8 cellular contexts compared by ENCODE assay signal in genomic region chr2:174681983-174682577, GRCh38.
A peak's percentile ranks its signal among the peaks of the same experiment; 100 is the strongest.
DNase-seq lines count a peak whose midpoint lies in the region; ATAC-seq lines count a peak whose summit lies in the region.

No MANE protein-coding gene starts in this region.

- POLR2A ChIA-PET in activated CD4-positive, alpha-beta T cell treated with anti-CD3 and anti-CD28 coated beads, Interleukin-2, amount 10 ng/mL, durations not matched to agents 7 days and 5 days (lab: Charles Lee) = interaction anchor here (0.5 to 1.4 kb wide), 4 partner anchors 48 to 88 kb away, joined by 3 to 10 read pairs (median 3); partner anchors contain the start of gene WIPF1

- no peaks in the 10 kb centered on the region for H3K27me3 ChIP-seq in effector memory CD4-positive, alpha-beta T cell (replicated peaks; ENCODE audit: control insufficient read depth, insufficient read depth, low read length, poor library complexity, severe bottlenecking)
- H3K27me3 ChIP-seq in mucosa of rectum (ENCODE audit: control insufficient read depth in 2 of 2, insufficient read depth in 2 of 2, low read length in 2 of 2) = no peaks in the 10 kb centered on the region
- H3K27me3 ChIP-seq in subcutaneous abdominal adipose tissue (ENCODE audit: control insufficient read depth in 5 of 5, insufficient read depth in 4 of 5, low read length in 5 of 5) = no peaks in the 10 kb centered on the region

- H3K4me3 ChIP-seq in effector memory CD4-positive, alpha-beta T cell (ENCODE audit: insufficient read depth, low read depth, low read length, poor library complexity, severe bottlenecking) = peak overlapping the region; percentile 92
- H3K4me3 ChIP-seq in mucosa of rectum (ENCODE audit: low read length in 2 of 2) = peak overlapping the region; percentile 69 to 79
- H3K4me3 ChIP-seq in subcutaneous abdominal adipose tissue (ENCODE audit: low read depth in 1 of 5, low read length in 5 of 5) = peak overlapping the region; percentile 73 to 91 (median 87)

- peak overlapping the region; percentile 84 for H3K4me3 Mint-ChIP-seq in activated CD4-positive, alpha-beta T cell treated with anti-CD3 and anti-CD28 coated beads, Interleukin-2, amount 10 ng/mL, durations not matched to agents 7 days and 5 days

- ATAC-seq in GM19397 (IDR thresholded peaks at IDR 0.05; ENCODE audit: unreplicated experiment) = peak; percentile 50

- no peaks in the 10 kb centered on the region for H3K36me3 ChIP-seq in effector memory CD4-positive, alpha-beta T cell (ENCODE audit: control insufficient read depth, insufficient read depth, low read length)
- H3K36me3 ChIP-seq in mucosa of rectum (ENCODE audit: control insufficient read depth in 2 of 2, insufficient read depth in 2 of 2, low read length in 2 of 2) (no peaks in the 10 kb centered on the region), subcutaneous abdominal adipose tissue (ENCODE audit: control insufficient read depth in 5 of 5, insufficient read depth in 5 of 5, low read length in 5 of 5) (peaks cover 0 to 3% (median 0%) of the 10 kb centered on the region in 5 donors)

- CTCF ChIA-PET in activated CD4-positive, alpha-beta T cell treated with anti-CD3 and anti-CD28 coated beads, Interleukin-2, amount 10 ng/mL, durations not matched to agents 7 days and 5 days (lab: Charles Lee) = interaction anchor here (1.1 to 1.5 kb wide), 6 partner anchors 15 to 91 kb away, joined by 3 to 6 read pairs (median 4); partner anchors contain the start of gene WIPF1

- DNase-seq in CD1c-positive myeloid dendritic cell (ENCODE audit: extremely low spot score) (peak; percentile 34), HK-2 (ENCODE audit: unreplicated experiment) (peak; percentile 45), NCI-H1930 (lab: John Stamatoyannopoulos, UW) (no peak)
- peak; percentile 35 for DNase-seq in activated CD4-positive, alpha-beta T cell treated with anti-CD3 and anti-CD28 coated beads, Interleukin-2, amount 10 ng/mL, durations not matched to agents 7 days and 5 days
- DNase-seq in effector memory CD4-positive, alpha-beta T cell = peak in 2 of 3 donors; percentile 19

- no peaks in the 10 kb centered on the region for H3K9me3 ChIP-seq in effector memory CD4-positive, alpha-beta T cell (ENCODE audit: control insufficient read depth, low read length)
- H3K9me3 ChIP-seq in mucosa of rectum (ENCODE audit: control insufficient read depth in 2 of 2, low read length in 2 of 2) (no peaks in the 10 kb centered on the region), subcutaneous abdominal adipose tissue (ENCODE audit: control insufficient read depth in 5 of 5, low read length in 5 of 5) (no peaks in the 10 kb centered on the region)

- no peaks in the 10 kb centered on the region for H3K27me3 Mint-ChIP-seq in activated CD4-positive, alpha-beta T cell treated with anti-CD3 and anti-CD28 coated beads, Interleukin-2, amount 10 ng/mL, durations not matched to agents 7 days and 5 days

- peak overlapping the region; percentile 70 for H3K27ac ChIP-seq in effector memory CD4-positive, alpha-beta T cell (ENCODE audit: insufficient read depth, low read length, poor library complexity, severe bottlenecking)
- H3K27ac ChIP-seq in mucosa of rectum (ENCODE audit: low read depth in 2 of 2, low read length in 2 of 2) (peak overlapping the region; percentile 32 to 63), subcutaneous abdominal adipose tissue (ENCODE audit: low read depth, low read length) (peak overlapping the region; percentile 51)

- peaks cover 55% of the 10 kb centered on the region for H3K4me1 Mint-ChIP-seq in activated CD4-positive, alpha-beta T cell treated with anti-CD3 and anti-CD28 coated beads, Interleukin-2, amount 10 ng/mL, durations not matched to agents 7 days and 5 days

- peak overlapping the region; percentile 90 for H3K27ac Mint-ChIP-seq in activated CD4-positive, alpha-beta T cell treated with anti-CD3 and anti-CD28 coated beads, Interleukin-2, amount 10 ng/mL, durations not matched to agents 7 days and 5 days

- H3K9ac ChIP-seq in mucosa of rectum (ENCODE audit: low read depth in 1 of 2, low read length in 2 of 2) (peak overlapping the region; percentile 69 to 78), subcutaneous abdominal adipose tissue (ENCODE audit: low read length in 5 of 5) (peak overlapping the region; percentile 68 to 90 (median 86))

- H3K9me3 Mint-ChIP-seq in activated CD4-positive, alpha-beta T cell treated with anti-CD3 and anti-CD28 coated beads, Interleukin-2, amount 10 ng/mL, durations not matched to agents 7 days and 5 days = no peaks in the 10 kb centered on the region

- H3K36me3 Mint-ChIP-seq in activated CD4-positive, alpha-beta T cell treated with anti-CD3 and anti-CD28 coated beads, Interleukin-2, amount 10 ng/mL, durations not matched to agents 7 days and 5 days (ENCODE audit: low read depth) = peaks cover 11% of the 10 kb centered on the region

- peaks cover 12% of the 10 kb centered on the region for H3K4me1 ChIP-seq in effector memory CD4-positive, alpha-beta T cell (ENCODE audit: control insufficient read depth, insufficient read depth, low read length, poor library complexity, severe bottlenecking)
- H3K4me1 ChIP-seq in mucosa of rectum (ENCODE audit: control insufficient read depth in 2 of 2, insufficient read depth in 2 of 2, low read length in 2 of 2) (peaks cover 4 to 6% of the 10 kb centered on the region in 2 donors), subcutaneous abdominal adipose tissue (ENCODE audit: control insufficient read depth in 5 of 5, insufficient read depth in 5 of 5, low read length in 5 of 5) (peaks cover 1 to 25% (median 23%) of the 10 kb centered on the region in 5 donors)

Comparison
In these comparisons a context has a peak if more than half of its experiments do, and no peak if none do; other contexts are left out.
1. DNase-seq: peak in CD1c-positive myeloid dendritic cell (single experiment), HK-2 (single experiment), activated CD4-positive, alpha-beta T cell treated with anti-CD3 and anti-CD28 coated beads, Interleukin-2, amount 10 ng/mL, durations not matched to agents 7 days and 5 days (single experiment) and effector memory CD4-positive, alpha-beta T cell (2 of 3); none in NCI-H1930 (0 of 2).
2. Peak in every context shown above with its lines, with median percentiles within 50 percentile points of each other: H3K27ac ChIP-seq and H3K4me3 ChIP-seq.